ENCODE assay signal across 8 cellular contexts in the genomic region with DNA sequence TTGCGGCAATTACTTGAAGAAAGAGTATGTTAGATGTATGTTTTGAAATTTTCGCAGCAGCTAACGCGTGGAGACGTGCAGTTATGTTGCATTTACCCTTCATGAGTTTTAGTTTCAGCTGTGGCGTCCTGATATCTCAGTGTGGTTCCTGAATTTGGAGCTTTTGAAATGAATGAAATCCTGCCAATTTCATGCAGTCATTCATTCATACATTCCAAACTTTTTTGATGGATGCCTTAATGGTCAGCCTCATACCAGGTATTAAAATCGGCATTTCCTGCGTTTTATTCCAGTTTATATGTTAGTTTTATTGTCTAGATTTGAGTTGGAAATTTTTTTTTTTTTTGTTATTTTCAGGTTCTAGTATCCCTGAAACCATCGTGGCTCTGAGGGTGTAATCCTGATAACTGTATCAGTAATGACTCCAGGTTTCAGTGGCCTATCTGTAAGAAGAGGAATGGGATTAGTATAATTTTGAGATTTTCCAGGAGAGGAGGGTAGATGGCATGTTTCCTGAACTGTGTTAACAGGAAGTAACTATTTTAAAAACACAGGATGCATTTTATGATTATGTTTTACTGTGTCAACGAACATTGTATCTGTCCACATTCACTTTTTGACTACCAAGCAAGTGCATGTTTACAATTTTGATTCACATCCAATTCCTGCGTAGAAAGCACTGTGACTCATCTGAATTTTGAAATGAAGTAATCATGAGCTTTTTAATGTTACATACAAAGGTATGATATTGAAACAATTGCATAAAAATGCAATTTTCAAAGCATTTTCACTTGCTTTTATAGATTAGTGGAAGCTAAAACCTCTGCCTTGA. TPM values are rescaled to one million over a fixed set of nuclear protein-coding genes. Genes with fewer than 3 reads are reported as not detected.
DNase-seq lines count a peak whose midpoint lies in the region; ATAC-seq and TF ChIP-seq lines count a peak whose summit lies in the region.

No MANE protein-coding gene starts in this region.

- H3K27ac ChIP-seq in CD4-positive, alpha-beta memory T cell (ENCODE audit: low read depth, low read length) = peak overlapping the region; percentile 80
- H3K27ac ChIP-seq in iPS-20b (ENCODE audit: low read length) (no peak overlapping the region), stomach (peak overlapping the region; percentile 90 to 97 (median 96))

- ATAC-seq in HG03097 (IDR thresholded peaks at IDR 0.05; ENCODE audit: low FRiP score, unreplicated experiment) (peak; percentile 6), GM19463 (IDR thresholded peaks at IDR 0.05; ENCODE audit: unreplicated experiment) (no peak), HG03565 (IDR thresholded peaks at IDR 0.05; ENCODE audit: unreplicated experiment) (no peak)
- no peak for ATAC-seq in activated naive CD8-positive, alpha-beta T cell treated with anti-CD3 and anti-CD28 coated beads, Interleukin-2, amount 10 ng/mL, durations not matched to agents 7 days and 5 days (ENCODE audit: low read depth)

- no peak for DNase-seq in CD4-positive, alpha-beta memory T cell
- DNase-seq in activated naive CD8-positive, alpha-beta T cell treated with anti-CD3 and anti-CD28 coated beads, Interleukin-2, amount 10 ng/mL, durations not matched to agents 7 days and 5 days = no peak
- DNase-seq in stomach = no peak
- DNase-seq in activated effector memory CD4-positive, alpha-beta T cell treated with Interleukin-2 at 50 U/mL for 16 hours = no peak

- no peaks in the 10 kb centered on the region for H3K36me3 ChIP-seq in CD4-positive, alpha-beta memory T cell (ENCODE audit: insufficient read depth, low read length)
- H3K36me3 ChIP-seq in iPS-20b (ENCODE audit: insufficient read depth, low read depth, low read length) (no peaks in the 10 kb centered on the region), stomach (no peaks in the 10 kb centered on the region)

- TF ChIP-seq CTCF in stomach (IDR thresholded peaks at IDR 0.05) = no peak

- 1 to 2% (median 2%) methylated on average over 11 of the region's 11 CpGs for WGBS in stomach, 5 donors

- peaks cover 11 to 20% (median 15%) of the 10 kb centered on the region in 4 donors for H3K4me1 Mint-ChIP-seq in CD4-positive, alpha-beta memory T cell
- peaks cover 16% of the 10 kb centered on the region for H3K4me1 Mint-ChIP-seq in activated naive CD8-positive, alpha-beta T cell treated with anti-CD3 and anti-CD28 coated beads, Interleukin-2, amount 10 ng/mL, durations not matched to agents 7 days and 5 days

- TF ChIP-seq EP300 in stomach (IDR thresholded peaks at IDR 0.05) = no peak

- no peak for TF ChIP-seq POLR2A in stomach (IDR thresholded peaks at IDR 0.05)

- H3K9ac ChIP-seq in iPS-20b (ENCODE audit: low read depth, low read length) = peak overlapping the region; percentile 86; the same call in 1 of the 2 replicates

- H3K9me3 Mint-ChIP-seq in CD4-positive, alpha-beta memory T cell = no peaks in the 10 kb centered on the region
- H3K9me3 Mint-ChIP-seq in activated naive CD8-positive, alpha-beta T cell treated with anti-CD3 and anti-CD28 coated beads, Interleukin-2, amount 10 ng/mL, durations not matched to agents 7 days and 5 days = no peaks in the 10 kb centered on the region

- H3K4me3 ChIP-seq in CD4-positive, alpha-beta memory T cell (ENCODE audit: low read length in 2 of 2) = peak overlapping the region; percentile 86 to 90
- H3K4me3 ChIP-seq in iPS-20b (ENCODE audit: low read length) = peak overlapping the region; percentile 77
- H3K4me3 ChIP-seq in stomach = peak overlapping the region; percentile 77 to 96 (median 83)

- no peaks in the 10 kb centered on the region for H3K27me3 ChIP-seq in CD4-positive, alpha-beta memory T cell (ENCODE audit: insufficient read depth, low read length)
- no peaks in the 10 kb centered on the region for H3K27me3 ChIP-seq in iPS-20b (ENCODE audit: insufficient read depth, low read length)
- no peaks in the 10 kb centered on the region for H3K27me3 ChIP-seq in stomach

- POLR2A ChIA-PET in CD4-positive, alpha-beta memory T cell (lab: Charles Lee; ENCODE audit: partially characterized antibody) = interaction anchor here (1.0 to 2.9 kb wide), 13 partner anchors 8 to 1636 kb away, joined by 3 to 61 read pairs (median 4); a partner anchor contains a TSS
- POLR2A ChIA-PET in activated naive CD8-positive, alpha-beta T cell treated with anti-CD3 and anti-CD28 coated beads, Interleukin-2, amount 10 ng/mL, durations not matched to agents 7 days and 5 days (lab: Charles Lee) = interaction anchor here (0.7 to 3.1 kb wide), 11 partner anchors 13 to 1451 kb away, joined by 3 to 39 read pairs (median 4); a partner anchor contains a TSS

- H3K4me3 Mint-ChIP-seq in CD4-positive, alpha-beta memory T cell = peak overlapping the region; percentile 90 to 96 (median 94)
- H3K4me3 Mint-ChIP-seq in activated naive CD8-positive, alpha-beta T cell treated with anti-CD3 and anti-CD28 coated beads, Interleukin-2, amount 10 ng/mL, durations not matched to agents 7 days and 5 days = peak overlapping the region; percentile 94

- CTCF ChIA-PET in CD4-positive, alpha-beta memory T cell (lab: Charles Lee; ENCODE audit: partially characterized antibody) = interaction anchor here (1.1 to 2.5 kb wide), 3 partner anchors 45 to 63 kb away, joined by 3 to 15 read pairs (median 8); a partner anchor contains a TSS

- no peaks in the 10 kb centered on the region for H3K9me3 ChIP-seq in CD4-positive, alpha-beta memory T cell (ENCODE audit: control insufficient read depth in 1 of 2, low read length in 2 of 2)
- no peaks in the 10 kb centered on the region for H3K9me3 ChIP-seq in iPS-20b (ENCODE audit: insufficient read depth, low read depth, low read length)
- H3K9me3 ChIP-seq in stomach = no peaks in the 10 kb centered on the region

- H3K4me1 ChIP-seq in CD4-positive, alpha-beta memory T cell (ENCODE audit: insufficient read depth, low read length) = peaks cover 22% of the 10 kb centered on the region
- H3K4me1 ChIP-seq in iPS-20b (ENCODE audit: insufficient read depth, low read length) = peaks cover 5% of the 10 kb centered on the region; the same call in 1 of the 2 replicates
- H3K4me1 ChIP-seq in stomach = peaks cover 11 to 28% (median 23%) of the 10 kb centered on the region in 4 donors

- intact Hi-C loops in CD4-positive, alpha-beta memory T cell (cut with micrococcal nuclease) = loop anchor here (1.0 to 10.0 kb wide), 6 partner anchors 27 to 760 kb away; a partner anchor contains a TSS
- intact Hi-C loops in stomach (cut with DNase I; ENCODE audit: low total_unique reads) = no loop called here

- no peaks in the 10 kb centered on the region for H3K27me3 Mint-ChIP-seq in CD4-positive, alpha-beta memory T cell
- H3K27me3 Mint-ChIP-seq in activated naive CD8-positive, alpha-beta T cell treated with anti-CD3 and anti-CD28 coated beads, Interleukin-2, amount 10 ng/mL, durations not matched to agents 7 days and 5 days = no peaks in the 10 kb centered on the region

- peak overlapping the region; percentile 78 to 95 (median 90) for H3K27ac Mint-ChIP-seq in CD4-positive, alpha-beta memory T cell
- H3K27ac Mint-ChIP-seq in activated naive CD8-positive, alpha-beta T cell treated with anti-CD3 and anti-CD28 coated beads, Interleukin-2, amount 10 ng/mL, durations not matched to agents 7 days and 5 days = peak overlapping the region; percentile 89

- peaks cover 0 to 1% of the 10 kb centered on the region in 2 donors for H3K36me3 Mint-ChIP-seq in CD4-positive, alpha-beta memory T cell
- H3K36me3 Mint-ChIP-seq in activated naive CD8-positive, alpha-beta T cell treated with anti-CD3 and anti-CD28 coated beads, Interleukin-2, amount 10 ng/mL, durations not matched to agents 7 days and 5 days = peaks cover 2% of the 10 kb centered on the region

RNA-seq across cellular contexts. Expression of a gene that starts 1.0 kb away (rescaled TPM):
- total RNA-seq in CD4-positive, alpha-beta memory T cell = 10 to 100 TPM; 18.8 to 20.6 TPM
- 10 to 100 TPM; 12.4 to 16.3 TPM for polyA plus RNA-seq in CD4-positive, alpha-beta memory T cell
- total RNA-seq in activated naive CD8-positive, alpha-beta T cell treated with anti-CD3 and anti-CD28 coated beads, Interleukin-2, amount 10 ng/mL, durations not matched to agents 7 days and 5 days = 10 to 100 TPM; 21.2 to 28.3 TPM
- total RNA-seq in stomach = 100 to 1,000 TPM in 1 of 5 donors, 10 to 100 TPM in 3, 1 to 10 TPM in 1; 9.3 to 212 (median 57.5) TPM
- polyA plus RNA-seq in stomach = 1 to 10 TPM; 5.6 to 7.9 (median 5.8) TPM
